In the genomic region with DNA sequence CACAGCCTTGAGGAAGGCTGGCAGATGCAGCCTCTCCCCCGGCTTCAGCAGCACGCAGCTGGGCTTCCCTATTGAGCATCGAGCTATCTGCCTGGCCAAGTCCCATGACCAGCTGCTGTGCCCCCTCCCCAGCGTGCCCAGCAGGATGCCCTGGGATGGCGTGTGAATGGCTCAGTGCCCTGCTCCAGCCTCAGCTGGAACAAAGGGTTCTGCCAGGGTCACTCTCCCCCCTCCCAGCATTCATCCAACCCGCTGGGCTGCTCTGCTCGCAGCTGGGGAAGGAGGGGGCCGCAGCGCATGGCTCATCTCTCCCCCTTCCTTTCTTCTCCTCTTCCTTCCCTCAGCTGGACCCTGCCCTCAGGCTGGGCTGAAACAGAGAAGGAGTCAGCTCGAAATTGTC, we compare ENCODE assay signal across 13 cellular contexts. TPM values are rescaled to one million over a fixed set of nuclear protein-coding genes. Genes with fewer than 3 reads are reported as not detected.
DNase-seq lines count a peak whose midpoint lies in the region; ATAC-seq and TF ChIP-seq lines count a peak whose summit lies in the region.
"Had no signal": no experiment of that assay in that cellular context is flagged by ENCODE, and none has a peak within 500 bp of the region (broad histone marks: within the 10 kb centered on the region; RNA-seq: fewer than 3 reads in every experiment).

No MANE protein-coding gene starts in this region.

- peak overlapping the region; percentile 64 for H3K27ac ChIP-seq in HUES48 (ENCODE audit: low read depth, low read length)
- no peak overlapping the region for H3K27ac ChIP-seq in CD8-positive, alpha-beta T cell (ENCODE audit: low read depth, low read length)
- H3K27ac ChIP-seq: tibial artery had no signal

- H3K9ac ChIP-seq in HUES48 (ENCODE audit: low read depth, low read length): no peak overlapping the region

- H3K4me1 ChIP-seq in HUES48 (ENCODE audit: control insufficient read depth, insufficient read depth, low read length): peaks cover 28% of the 10 kb centered on the region
- H3K4me1 ChIP-seq in CD8-positive, alpha-beta T cell (ENCODE audit: insufficient read depth, low read length): no peaks in the 10 kb centered on the region
- H3K4me1 ChIP-seq: tibial artery had no signal

- H3K27me3 ChIP-seq in HUES48 (ENCODE audit: control insufficient read depth, insufficient read depth, low read length): no peaks in the 10 kb centered on the region
- H3K27me3 ChIP-seq in CD8-positive, alpha-beta T cell (ENCODE audit: insufficient read depth, low read length): no peaks in the 10 kb centered on the region
- H3K27me3 ChIP-seq: tibial artery had no signal

- peaks cover 12% of the 10 kb centered on the region; the same call in 1 of the 2 replicates for H3K36me3 ChIP-seq in HUES48 (ENCODE audit: control insufficient read depth, insufficient read depth, low read length)
- H3K36me3 ChIP-seq in CD8-positive, alpha-beta T cell (ENCODE audit: insufficient read depth, low read length): no peaks in the 10 kb centered on the region

- no peak for TF ChIP-seq CTCF in WTC11 (IDR thresholded peaks at IDR 0.05)
- no peak for TF ChIP-seq CTCF in CD8-positive, alpha-beta T cell (IDR thresholded peaks at IDR 0.05)

- ATAC-seq in WTC11: no peak
- peak; percentile 84 to 88 for ATAC-seq in left cardiac atrium
- ATAC-seq in CD8-positive, alpha-beta T cell: no peak
- ATAC-seq in HG03108 (IDR thresholded peaks at IDR 0.05; ENCODE audit: unreplicated experiment): no peak
- no peak for ATAC-seq in GM21786 (IDR thresholded peaks at IDR 0.05; ENCODE audit: unreplicated experiment)

- H3K4me1 Mint-ChIP-seq in WTC11: peaks cover 49% of the 10 kb centered on the region
- H3K4me1 Mint-ChIP-seq in CD8-positive, alpha-beta T cell (ENCODE audit: low read depth): no peaks in the 10 kb centered on the region

- H3K4me3 ChIP-seq in HUES48 (ENCODE audit: low read depth, low read length): no peak overlapping the region
- H3K4me3 ChIP-seq in CD8-positive, alpha-beta T cell (ENCODE audit: low read depth, low read length): no peak overlapping the region
- H3K4me3 ChIP-seq: tibial artery had no signal

- no peaks in the 10 kb centered on the region for H3K9me3 ChIP-seq in HUES48 (ENCODE audit: control insufficient read depth, insufficient read depth, low read length)
- no peaks in the 10 kb centered on the region for H3K9me3 ChIP-seq in CD8-positive, alpha-beta T cell (ENCODE audit: low read length)
- H3K9me3 ChIP-seq: tibial artery had no signal

- H3K27ac Mint-ChIP-seq in WTC11: peak overlapping the region; percentile 19
- no peak overlapping the region for H3K27ac Mint-ChIP-seq in CD8-positive, alpha-beta T cell
- H3K27ac Mint-ChIP-seq: activated naive CD8-positive, alpha-beta T cell had no signal

- no peaks in the 10 kb centered on the region for H3K27me3 Mint-ChIP-seq in WTC11 (ENCODE audit: low read depth)
- peaks cover 2% of the 10 kb centered on the region for H3K27me3 Mint-ChIP-seq in CD8-positive, alpha-beta T cell (ENCODE audit: low read depth)
- H3K27me3 Mint-ChIP-seq: activated naive CD8-positive, alpha-beta T cell had no signal

- CTCF ChIA-PET in WTC11 (lab: Charles Lee): interaction anchor here (0.6 to 15.5 kb wide), 6 partner anchors 9 to 257 kb away, joined by 3 to 182 read pairs (median 6); partner anchors contain the start of gene LRP4
- CTCF ChIA-PET in CD8-positive, alpha-beta T cell (lab: Charles Lee): interaction anchor here (0.9 to 1.7 kb wide), 3 partner anchors 12 to 249 kb away, joined by 3 to 6 read pairs (median 4); no protein-coding TSS in a partner anchor

- peaks cover 25% of the 10 kb centered on the region for H3K36me3 Mint-ChIP-seq in WTC11
- no peaks in the 10 kb centered on the region for H3K36me3 Mint-ChIP-seq in CD8-positive, alpha-beta T cell
- H3K36me3 Mint-ChIP-seq: activated naive CD8-positive, alpha-beta T cell had no signal

- intact Hi-C loops in left cardiac atrium (cut with DNase I) (no loop called here), posterior vena cava (cut with DNase I) (no loop called here)
- intact Hi-C loops in CD8-positive, alpha-beta T cell (cut with DNase I, micrococcal nuclease): no loop called here

- POLR2A ChIA-PET in WTC11 (lab: Charles Lee): interaction anchor here (1.4 kb wide), 1 partner anchor 9 kb away, joined by 5 read pairs; no protein-coding TSS in a partner anchor
- POLR2A ChIA-PET in CD8-positive, alpha-beta T cell (lab: Charles Lee): interaction anchor here (0.6 kb wide), 1 partner anchor 529 kb away, joined by 3 read pairs; no protein-coding TSS in a partner anchor

- H3K9me3 Mint-ChIP-seq in WTC11: no peaks in the 10 kb centered on the region
- H3K9me3 Mint-ChIP-seq in CD8-positive, alpha-beta T cell: no peaks in the 10 kb centered on the region

- no peak overlapping the region for H3K4me3 Mint-ChIP-seq in WTC11
- no peak overlapping the region for H3K4me3 Mint-ChIP-seq in CD8-positive, alpha-beta T cell
- H3K4me3 Mint-ChIP-seq: activated naive CD8-positive, alpha-beta T cell had no signal

- DNase-seq in WTC11 (ENCODE audit: low spot score) (no peak), left cardiac atrium (no peak), posterior vena cava (ENCODE audit: low spot score) (peak; percentile 72)
- no peak for DNase-seq in CD8-positive, alpha-beta T cell
- no peak for DNase-seq in stimulated activated naive CD4-positive, alpha-beta T cell treated with Interleukin-2 at 50 U/mL for 16 hours (lab: John Stamatoyannopoulos, UW)
- DNase-seq: activated CD4-positive, CD25-positive, alpha-beta regulatory T cell; activated CD8-positive, alpha-beta memory T cell treated with anti-CD3 and anti-CD28 coated beads, Interleukin-2, amount 50 U/mL, for 48 hours; NCI-H226; tibial artery had no signal

TF ChIP-seq in WTC11, 78 proteins besides CTCF, POLR2A, EP300 and RAD21 (continues in another document):
- TF ChIP-seq TP53 (CRISPR knock-in tag; IDR thresholded peaks at IDR 0.05): no peak
- TF ChIP-seq SMAD4 (CRISPR knock-in tag; IDR thresholded peaks at IDR 0.05): no peak
- TF ChIP-seq, protein P1, sequence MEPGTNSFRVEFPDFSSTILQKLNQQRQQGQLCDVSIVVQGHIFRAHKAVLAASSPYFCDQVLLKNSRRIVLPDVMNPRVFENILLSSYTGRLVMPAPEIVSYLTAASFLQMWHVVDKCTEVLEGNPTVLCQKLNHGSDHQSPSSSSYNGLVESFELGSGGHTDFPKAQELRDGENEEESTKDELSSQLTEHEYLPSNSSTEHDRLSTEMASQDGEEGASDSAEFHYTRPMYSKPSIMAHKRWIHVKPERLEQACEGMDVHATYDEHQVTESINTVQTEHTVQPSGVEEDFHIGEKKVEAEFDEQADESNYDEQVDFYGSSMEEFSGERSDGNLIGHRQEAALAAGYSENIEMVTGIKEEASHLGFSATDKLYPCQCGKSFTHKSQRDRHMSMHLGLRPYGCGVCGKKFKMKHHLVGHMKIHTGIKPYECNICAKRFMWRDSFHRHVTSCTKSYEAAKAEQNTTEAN (CRISPR knock-in tag; IDR thresholded peaks at IDR 0.05): no peak
- no peak for TF ChIP-seq ZBTB21 (CRISPR knock-in tag; IDR thresholded peaks at IDR 0.05; ENCODE audit: borderline replicate concordance)
- TF ChIP-seq, protein P2, sequence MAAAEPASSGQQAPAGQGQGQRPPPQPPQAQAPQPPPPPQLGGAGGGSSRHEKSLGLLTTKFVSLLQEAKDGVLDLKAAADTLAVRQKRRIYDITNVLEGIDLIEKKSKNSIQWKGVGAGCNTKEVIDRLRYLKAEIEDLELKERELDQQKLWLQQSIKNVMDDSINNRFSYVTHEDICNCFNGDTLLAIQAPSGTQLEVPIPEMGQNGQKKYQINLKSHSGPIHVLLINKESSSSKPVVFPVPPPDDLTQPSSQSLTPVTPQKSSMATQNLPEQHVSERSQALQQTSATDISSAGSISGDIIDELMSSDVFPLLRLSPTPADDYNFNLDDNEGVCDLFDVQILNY (CRISPR knock-in tag; IDR thresholded peaks at IDR 0.05): no peak
- no peak for TF ChIP-seq CDX4 (CRISPR knock-in tag; IDR thresholded peaks at IDR 0.05; ENCODE audit: borderline replicate concordance)
- TF ChIP-seq, protein P3, sequence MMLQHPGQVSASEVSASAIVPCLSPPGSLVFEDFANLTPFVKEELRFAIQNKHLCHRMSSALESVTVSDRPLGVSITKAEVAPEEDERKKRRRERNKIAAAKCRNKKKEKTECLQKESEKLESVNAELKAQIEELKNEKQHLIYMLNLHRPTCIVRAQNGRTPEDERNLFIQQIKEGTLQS (CRISPR knock-in tag; conservative IDR thresholded peaks at IDR 0.05): no peak
- no peak for TF ChIP-seq JUN (CRISPR knock-in tag; IDR thresholded peaks at IDR 0.05)
- TF ChIP-seq ZNF671 (CRISPR knock-in tag; IDR thresholded peaks at IDR 0.05): no peak
- no peak for TF ChIP-seq GRHL2 (CRISPR knock-in tag; IDR thresholded peaks at IDR 0.05; ENCODE audit: insufficient replicate concordance, severe bottlenecking)
- no peak for TF ChIP-seq PREB (CRISPR knock-in tag; IDR thresholded peaks at IDR 0.05; ENCODE audit: borderline replicate concordance)
- no peak for TF ChIP-seq ZNF423 (CRISPR knock-in tag; IDR thresholded peaks at IDR 0.05)
- TF ChIP-seq CREB1 (CRISPR knock-in tag; IDR thresholded peaks at IDR 0.05): no peak

RNA-seq across cellular contexts. Expression of gene LRP4, which starts 14.5 kb away (rescaled TPM):
- total RNA-seq in WTC11 (2021) (27.6 to 39.5 TPM (median 28.0 TPM) in 3 replicates), left cardiac atrium (10 to 100 TPM; 20.2 to 21.0 TPM), posterior vena cava (10 to 100 TPM in 1 of 2 donors, 1 to 10 TPM in 1; 9.1 to 10.1 TPM)
- total RNA-seq in CD8-positive, alpha-beta T cell: not detected

RNA-seq across cellular contexts. Expression of gene CSTPP1, which starts 32.7 kb away (rescaled TPM):
- 23.6 to 27.6 TPM (median 27.5 TPM) in 3 replicates for total RNA-seq in WTC11 (2021)
- 10 to 100 TPM; 11.4 to 12.3 TPM for total RNA-seq in left cardiac atrium
- 10 to 100 TPM; 17.8 to 19.8 TPM for total RNA-seq in posterior vena cava
- total RNA-seq in CD8-positive, alpha-beta T cell: 1 to 10 TPM; 4.1 to 4.6 TPM

RNA-seq across cellular contexts. Expression of gene CKAP5, which starts 57.8 kb away (rescaled TPM):
- total RNA-seq in WTC11 (2021) (168 to 174 TPM (median 171 TPM) in 3 replicates), left cardiac atrium (10 to 100 TPM; 56.3 to 57.1 TPM), posterior vena cava (10 to 100 TPM; 56.8 to 66.4 TPM)
- total RNA-seq in CD8-positive, alpha-beta T cell: 10 to 100 TPM; 18.8 to 22.1 TPM

Comparison
In these comparisons a context has a peak if more than half of its experiments do, and no peak if none do; other contexts are left out.
1. ATAC-seq: peak in left cardiac atrium (2 of 2); none in WTC11 (single experiment), CD8-positive, alpha-beta T cell (single experiment), HG03108 (single experiment) and GM21786 (single experiment).
2. RNA of gene LRP4, which starts 14.5 kb away (total RNA-seq): 27.6 to 39.5 TPM in WTC11, 20.2 to 21.0 TPM in left cardiac atrium and 9.1 to 10.1 TPM in posterior vena cava; not detected in CD8-positive, alpha-beta T cell; every median in the first group is over 10 times any median in the second.